In the genomic region with DNA sequence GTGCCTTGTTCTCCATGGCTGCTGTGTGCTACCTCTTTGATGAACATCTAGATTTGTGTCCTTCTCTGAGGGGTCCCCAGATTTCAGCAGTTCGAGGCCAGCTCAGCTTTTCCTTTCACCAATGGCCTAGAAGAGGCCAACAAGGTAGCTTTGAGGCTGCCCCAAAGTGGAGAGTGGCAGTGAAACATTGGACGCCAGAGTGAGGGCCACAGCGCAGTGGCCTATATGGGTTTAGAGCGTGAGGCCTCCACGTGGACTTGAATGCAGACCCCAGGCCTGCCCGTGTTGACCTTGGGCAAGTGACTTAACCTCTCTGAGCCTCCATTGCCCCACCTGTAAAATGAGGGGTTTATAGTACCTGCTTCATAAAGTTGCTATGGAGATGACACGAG, we compare ENCODE assay signal across 9 cellular contexts. TPM values are rescaled to one million over a fixed set of nuclear protein-coding genes. Genes with fewer than 3 reads are reported as not detected.
DNase-seq lines count a peak whose midpoint lies in the region; ATAC-seq, FAIRE-seq and TF ChIP-seq lines count a peak whose summit lies in the region.
"Had no signal": no experiment of that assay in that cellular context is flagged by ENCODE, and none has a peak within 500 bp of the region (broad histone marks: within the 10 kb centered on the region; RNA-seq: fewer than 3 reads in every experiment).

No MANE protein-coding gene starts in this region.

- H3K9ac ChIP-seq in PC-3 (ENCODE audit: low read length), result no peak overlapping the region

- CTCF ChIA-PET in CD8-positive, alpha-beta memory T cell (lab: Charles Lee), result no interaction called here
- CTCF ChIA-PET in PC-3 (lab: Charles Lee), result no interaction called here

- H3K36me3 Mint-ChIP-seq in CD8-positive, alpha-beta memory T cell, result no peaks in the 10 kb centered on the region
- no peaks in the 10 kb centered on the region for H3K36me3 Mint-ChIP-seq in progenitor cell of endocrine pancreas (ENCODE audit: insufficient read depth)

- intact Hi-C loops in PC-3 (cut with micrococcal nuclease), result no loop called here

- H3K4me1 ChIP-seq in CD8-positive, alpha-beta memory T cell (ENCODE audit: insufficient read depth, low read length), result peaks cover 9% of the 10 kb centered on the region
- H3K4me1 ChIP-seq in PC-3 (ENCODE audit: insufficient read depth, low read length), result peaks cover 11% of the 10 kb centered on the region; the same call in 1 of the 2 replicates

- no peaks in the 10 kb centered on the region for H3K9me3 ChIP-seq in CD8-positive, alpha-beta memory T cell (ENCODE audit: low read length)
- no peaks in the 10 kb centered on the region for H3K9me3 ChIP-seq in PC-3 (ENCODE audit: low read length)

- H3K27ac ChIP-seq in CD8-positive, alpha-beta memory T cell (ENCODE audit: low read depth, low read length), result no peak overlapping the region
- H3K27ac ChIP-seq in PC-3 (ENCODE audit: low read length), result no peak overlapping the region

- peaks cover 7 to 17% (median 8%) of the 10 kb centered on the region in 3 donors for H3K4me1 Mint-ChIP-seq in CD8-positive, alpha-beta memory T cell
- no peaks in the 10 kb centered on the region for H3K4me1 Mint-ChIP-seq in progenitor cell of endocrine pancreas (ENCODE audit: low read depth)

- no peaks in the 10 kb centered on the region for H3K9me3 Mint-ChIP-seq in CD8-positive, alpha-beta memory T cell
- H3K9me3 Mint-ChIP-seq in progenitor cell of endocrine pancreas (ENCODE audit: low read depth), result no peaks in the 10 kb centered on the region

- no peaks in the 10 kb centered on the region for H3K36me3 ChIP-seq in CD8-positive, alpha-beta memory T cell (ENCODE audit: insufficient read depth, low read length)
- H3K36me3 ChIP-seq in PC-3 (ENCODE audit: low read depth, low read length), result no peaks in the 10 kb centered on the region

- H3K4me2 ChIP-seq in PC-3 (ENCODE audit: low read length), result peak overlapping the region; percentile 42

- no peaks in the 10 kb centered on the region for H3F3A ChIP-seq in PC-3 (ENCODE audit: low read length, unreplicated experiment)

- H3K27ac Mint-ChIP-seq in CD8-positive, alpha-beta memory T cell, result no peak overlapping the region
- H3K27ac Mint-ChIP-seq in progenitor cell of endocrine pancreas, result no peak overlapping the region

- ATAC-seq in PC-3 (no peak), HG02938 (IDR thresholded peaks at IDR 0.05; ENCODE audit: unreplicated experiment) (no peak), HG02571 (IDR thresholded peaks at IDR 0.05; ENCODE audit: unreplicated experiment) (no peak)

- TF ChIP-seq POLR2A in erythroblast (IDR thresholded peaks at IDR 0.05; ENCODE audit: low read length), result no peak

- no peaks in the 10 kb centered on the region for H4K20me1 ChIP-seq in PC-3 (ENCODE audit: low read length)

- no peak for FAIRE-seq in HTR-8/SVneo (lab: Jason Lieb, UNC)
- FAIRE-seq: G401.6 had no signal

- H3K79me2 ChIP-seq in PC-3 (ENCODE audit: low read length), result no peaks in the 10 kb centered on the region

- no peak for DNase-seq in CD8-positive, alpha-beta memory T cell
- DNase-seq in PC-3, result no peak
- no peak for DNase-seq in fibroblast of pulmonary artery (ENCODE audit: low read depth)
- no peak for DNase-seq in progenitor cell of endocrine pancreas (ENCODE audit: low spot score, unreplicated experiment)
- DNase-seq in HTR-8/SVneo (ENCODE audit: insufficient read length, low spot score), result no peak
- DNase-seq in erythroblast (lab: John Stamatoyannopoulos, UW), result no peak

- no peaks in the 10 kb centered on the region for H3K9me2 ChIP-seq in PC-3 (replicated peaks; ENCODE audit: low read length)

- H3K27me3 Mint-ChIP-seq in CD8-positive, alpha-beta memory T cell, result peaks cover 26 to 28% of the 10 kb centered on the region in 2 donors
- H3K27me3 Mint-ChIP-seq in progenitor cell of endocrine pancreas, result peaks cover 23% of the 10 kb centered on the region

- peak overlapping the region; percentile 56 for H2AFZ ChIP-seq in PC-3 (ENCODE audit: low read length)

- BruUV-seq in PC-3 (replicated peaks; lab: Mats Ljungman, UMichigan), result no TSS peak

- POLR2A ChIA-PET in CD8-positive, alpha-beta memory T cell (lab: Charles Lee), result no interaction called here
- POLR2A ChIA-PET in PC-3 (lab: Charles Lee; ENCODE audit: unreplicated experiment), result no interaction called here

- TF ChIP-seq CTCF in PC-3 (conservative IDR thresholded peaks at IDR 0.05; ENCODE audit: low read depth, low read length) (no peak), fibroblast of pulmonary artery (IDR thresholded peaks at IDR 0.05; ENCODE audit: low read length, missing control alignments) (no peak), progenitor cell of endocrine pancreas (IDR thresholded peaks at IDR 0.05; ENCODE audit: unreplicated experiment) (no peak)

- peak overlapping the region; percentile 51 for H3K4me3 ChIP-seq in CD8-positive, alpha-beta memory T cell (ENCODE audit: low read length)
- H3K4me3 ChIP-seq in PC-3 (ENCODE audit: low read length), result peak overlapping the region; percentile 40; the same call in 1 of the 2 replicates
- peak overlapping the region; percentile 51 for H3K4me3 ChIP-seq in fibroblast of pulmonary artery (replicated peaks; ENCODE audit: low read depth, low read length)

- H3K4me3 Mint-ChIP-seq in CD8-positive, alpha-beta memory T cell, result peak overlapping the region in 6 of 7 donors; percentile 71 to 85 (median 80)
- peak overlapping the region; percentile 73 for H3K4me3 Mint-ChIP-seq in progenitor cell of endocrine pancreas (ENCODE audit: low read depth)

- H3K27me3 ChIP-seq in CD8-positive, alpha-beta memory T cell (ENCODE audit: insufficient read depth, low read length, poor library complexity, severe bottlenecking), result peaks cover 15% of the 10 kb centered on the region
- H3K27me3 ChIP-seq in PC-3 (ENCODE audit: low read length), result no peaks in the 10 kb centered on the region

RNA-seq across cellular contexts. Expression of gene MYOZ3, which starts 11.8 kb away (rescaled TPM):
- not detected for total RNA-seq in CD8-positive, alpha-beta memory T cell
- not detected for polyA plus RNA-seq in CD8-positive, alpha-beta memory T cell
- total RNA-seq in PC-3 (2014; rRNA removed), result not detected in 2 replicates
- total RNA-seq in progenitor cell of endocrine pancreas, result 2.9 and 3.1 TPM in 2 replicates

RNA-seq across cellular contexts. Expression of gene RBM22, which starts 28.0 kb away (rescaled TPM):
- 10 to 100 TPM; 72.7 to 73.6 TPM for total RNA-seq in CD8-positive, alpha-beta memory T cell
- polyA plus RNA-seq in CD8-positive, alpha-beta memory T cell, result 68.2 TPM
- total RNA-seq in PC-3 (2014; rRNA removed) (27.3 and 31.6 TPM in 2 replicates), progenitor cell of endocrine pancreas (58.1 and 59.1 TPM in 2 replicates)

RNA-seq across cellular contexts. Expression of gene SYNPO, which starts 32.4 kb away (rescaled TPM):
- total RNA-seq in CD8-positive, alpha-beta memory T cell, result under 1 TPM in 1 of 2 experiments, not detected in 1; 0.13 TPM
- not detected for polyA plus RNA-seq in CD8-positive, alpha-beta memory T cell
- total RNA-seq in PC-3 (2014; rRNA removed), result 5.3 and 8.4 TPM in 2 replicates
- 1.4 and 1.5 TPM in 2 replicates for total RNA-seq in progenitor cell of endocrine pancreas
